In the genomic region with DNA sequence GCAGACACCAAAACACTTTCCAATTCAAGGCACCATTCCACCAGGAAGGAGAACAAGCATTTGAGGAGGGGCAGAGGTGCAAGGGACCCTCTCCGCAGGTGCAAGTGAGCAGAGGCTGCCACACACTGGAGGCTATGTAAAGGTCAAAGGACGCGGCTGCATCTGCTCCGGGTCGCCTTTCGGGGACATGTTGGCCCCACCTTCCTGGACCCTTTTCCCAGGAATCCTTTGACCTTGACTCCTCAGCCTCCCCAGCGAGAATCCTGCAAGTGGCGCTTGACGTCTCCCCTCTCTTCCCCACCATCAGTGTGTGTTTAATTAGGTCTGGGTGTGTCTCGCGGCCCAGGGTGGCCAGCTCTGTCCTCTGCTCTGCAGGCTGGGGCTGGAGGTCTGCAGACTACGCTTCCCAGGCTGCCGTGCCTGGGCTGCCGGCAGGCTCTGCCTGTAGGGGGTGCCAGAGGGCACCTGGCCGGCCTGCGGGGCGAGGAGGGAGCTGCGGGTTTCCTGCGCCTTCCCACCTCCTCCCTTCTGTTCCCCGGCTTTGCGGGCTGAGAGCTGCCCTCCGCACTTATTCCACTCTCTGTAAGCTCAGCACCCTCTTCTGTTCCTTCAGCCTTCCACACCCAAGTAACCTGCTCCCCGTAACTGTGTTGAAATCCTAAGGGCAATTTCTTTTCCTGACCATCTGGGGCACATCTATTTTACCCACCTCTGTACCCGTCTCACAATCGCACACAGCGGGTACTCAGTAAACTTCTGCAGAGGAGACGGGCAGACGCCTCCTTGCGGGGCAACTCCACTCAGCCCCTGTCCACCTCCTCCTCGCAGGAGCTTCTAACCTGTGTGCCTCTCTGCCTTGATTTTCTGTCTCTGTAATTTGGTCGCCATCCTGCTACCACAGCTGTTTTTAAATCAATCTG, we compare ENCODE assay signal across 7 cellular contexts.
DNase-seq lines count a peak whose midpoint lies in the region; ATAC-seq and TF ChIP-seq lines count a peak whose summit lies in the region.

No MANE protein-coding gene starts in this region.

- intact Hi-C loops in cardiac septum (cut with DNase I): no loop called here

- DNase-seq in GM12865 (ENCODE audit: low read depth) (peak; percentile 56), RPMI8226 (peak; percentile 52), cardiac septum (ENCODE audit: low spot score) (peak; percentile 36), renal cortical epithelial cell (ENCODE audit: low read depth) (peak; percentile 14)
- peak; percentile 50 for DNase-seq in activated naive CD4-positive, alpha-beta T cell treated with Interleukin-2 at 50 U/mL for 16 hours

- peak; percentile 93 for TF ChIP-seq CTCF in GM12865 (IDR thresholded peaks at IDR 0.05; ENCODE audit: insufficient read depth, low read depth, low read length, missing control alignments)

- peak; percentile 64 for ATAC-seq in HG03045 (IDR thresholded peaks at IDR 0.05; ENCODE audit: unreplicated experiment)
- ATAC-seq in GM21360 (IDR thresholded peaks at IDR 0.05; ENCODE audit: unreplicated experiment): no peak

- no peak overlapping the region for H3K4me3 ChIP-seq in GM12865 (ENCODE audit: low read depth, low read length)
